ENCODE assay signal across 8 cellular contexts in genomic region chr1:146228710-146229477, GRCh38. TPM values are rescaled to one million over a fixed set of nuclear protein-coding genes. Genes with fewer than 3 reads are reported as not detected.
DNase-seq lines count a peak whose midpoint lies in the region; ATAC-seq, FAIRE-seq and TF ChIP-seq lines count a peak whose summit lies in the region.
"Not testable (repeated sequence)": the region's sequence is repeated elsewhere in the genome, so short reads cannot be mapped to it uniquely, and the experiment has no call there.

Gene NOTCH2NLA, minus strand, starts transcription at chr1:146229021. Its CDS starts 39,684 bp downstream, at chr1:146189337.

- TF ChIP-seq CTCF in CD8-positive, alpha-beta T cell (IDR thresholded peaks at IDR 0.05); HL-60 (IDR thresholded peaks at IDR 0.05; ENCODE audit: insufficient read depth, low read length); H1 (IDR thresholded peaks at IDR 0.05; ENCODE audit: control extremely low read depth in 1 of 3, insufficient read depth in 1 of 3, low read depth in 1 of 3, low read length in 3 of 3); psoas muscle (IDR thresholded peaks at IDR 0.05): not testable (repeated sequence)

- not testable (repeated sequence) for H3K4me1 ChIP-seq in CD8-positive, alpha-beta T cell (ENCODE audit: insufficient read depth, low read length); H1 (replicated peaks in 1 of 4; ENCODE audit: control insufficient read depth in 3 of 4, insufficient read depth in 4 of 4, low read length in 3 of 4); psoas muscle

- H3K4me2 ChIP-seq in H1 (ENCODE audit: insufficient read depth in 1 of 2, low read depth in 2 of 2, low read length in 2 of 2), result peak within 1 kb of the TSS; percentile 28 to 45; a peak in 3 of 4 replicates

- not testable (repeated sequence) for H3K23ac ChIP-seq in H1 (ENCODE audit: insufficient read length)

- H3K4me1 Mint-ChIP-seq in CD8-positive, alpha-beta T cell (ENCODE audit: low read depth); stimulated activated naive CD8-positive, alpha-beta T cell treated with anti-CD3 and anti-CD28 coated beads, Interleukin-15, amount 100 ng/mL, for 72 hours: not testable (repeated sequence)

- H2BK20ac ChIP-seq in H1 (ENCODE audit: low read length), result not testable (repeated sequence)

- not testable (repeated sequence) for H4K91ac ChIP-seq in H1 (replicated peaks; ENCODE audit: insufficient read length, low read length)

- 0% methylated on average over 13 of the region's 72 CpGs; no CpG with 5 or more reads in 1 of the 2 experiments for WGBS in H1 (ENCODE audit: extremely low coverage in 1 of 2, insufficient coverage in 1 of 2, insufficient read length in 1 of 2, insufficient replicate concordance in 2 of 2, low coverage in 1 of 2, low lambda C conversion rate in 2 of 2, missing lambda C conversion rate in 1 of 2), 2 experiments
- WGBS in psoas muscle, 3 donors, result 0 to 2% methylated on average over 2 to 22 of the region's 72 CpGs; no CpG with 5 or more reads in 1 of the 3 donors

- not testable (repeated sequence) for H3K9me3 ChIP-seq in CD8-positive, alpha-beta T cell (ENCODE audit: low read length); H1 (ENCODE audit: insufficient read depth in 2 of 2, low read depth in 1 of 2, low read length in 1 of 2); psoas muscle

- H3K9ac ChIP-seq in H1 (replicated peaks in 1 of 4; ENCODE audit: extremely low read depth in 1 of 4, low read depth in 3 of 4, low read length in 3 of 4), result peak within 1 kb of the TSS in 1 of 4 experiments; percentile 49; a peak in 1 of 7 replicates

- not testable (repeated sequence) for H2BK5ac ChIP-seq in H1 (ENCODE audit: low read depth, low read length)

- not testable (repeated sequence) for H3K36me3 Mint-ChIP-seq in CD8-positive, alpha-beta T cell

- not testable (repeated sequence) for H3K4ac ChIP-seq in H1 (replicated peaks; ENCODE audit: insufficient read length, low read depth, low read length)

- H3K27me3 Mint-ChIP-seq in CD8-positive, alpha-beta T cell (ENCODE audit: low read depth); stimulated activated naive CD8-positive, alpha-beta T cell treated with anti-CD3 and anti-CD28 coated beads, Interleukin-15, amount 100 ng/mL, for 72 hours: not testable (repeated sequence)

- POLR2A ChIA-PET in CD8-positive, alpha-beta T cell (lab: Charles Lee); H1 (lab: Charles Lee; ENCODE audit: partially characterized antibody): not testable (repeated sequence)

- TF ChIP-seq POLR2A in H1 (IDR thresholded peaks at IDR 0.05; ENCODE audit: control extremely low read depth in 1 of 2, low read depth in 2 of 2, low read length in 2 of 2), result not testable (repeated sequence)

- H4K8ac ChIP-seq in H1 (ENCODE audit: extremely low read depth, insufficient read depth, low read length), result not testable (repeated sequence)

- not testable (repeated sequence) for H3K14ac ChIP-seq in H1 (ENCODE audit: insufficient read length)

- not testable (repeated sequence) for H4K5ac ChIP-seq in H1 (ENCODE audit: insufficient read length, low read depth, low read length)

- H3K4me3 ChIP-seq in CD8-positive, alpha-beta T cell (ENCODE audit: low read depth, low read length), result not testable (repeated sequence)
- H3K4me3 ChIP-seq in HL-60 (replicated peaks; ENCODE audit: insufficient read depth, low read length), result peak within 1 kb of the TSS; percentile 49
- H3K4me3 ChIP-seq in H1 (ENCODE audit: extremely low read depth in 1 of 4, insufficient read depth in 2 of 4, low read depth in 3 of 4, low read length in 4 of 4), result peak within 1 kb of the TSS in 3 of 4 experiments; percentile 24 to 58 (median 56); a peak in 6 of 8 replicates
- peak within 1 kb of the TSS; percentile 70 for H3K4me3 ChIP-seq in psoas muscle

- CTCF ChIA-PET in CD8-positive, alpha-beta T cell (lab: Charles Lee); H1 (lab: Charles Lee; ENCODE audit: partially characterized antibody): not testable (repeated sequence)

- H2AK5ac ChIP-seq in H1 (ENCODE audit: low read depth, low read length), result not testable (repeated sequence)

- not testable (repeated sequence) for H3K36me3 ChIP-seq in CD8-positive, alpha-beta T cell (ENCODE audit: insufficient read depth, low read length); H1 (ENCODE audit: control insufficient read depth in 2 of 4, insufficient read depth in 4 of 4, low read length in 3 of 4); psoas muscle (ENCODE audit: insufficient read depth in 1 of 2, low read depth in 1 of 2)

- not testable (repeated sequence) for H3K56ac ChIP-seq in H1 (replicated peaks; ENCODE audit: insufficient read length, low read depth, low read length)

- H2BK15ac ChIP-seq in H1 (ENCODE audit: low read length), result not testable (repeated sequence)

- intact Hi-C loops in CD8-positive, alpha-beta T cell (cut with DNase I, micrococcal nuclease); left colon (cut with DNase I, micrococcal nuclease); psoas muscle (cut with DNase I): not testable (repeated sequence)

- H3K27ac Mint-ChIP-seq in CD8-positive, alpha-beta T cell, result peak within 1 kb of the TSS; percentile 62
- H3K27ac Mint-ChIP-seq in stimulated activated naive CD8-positive, alpha-beta T cell treated with anti-CD3 and anti-CD28 coated beads, Interleukin-15, amount 100 ng/mL, for 72 hours, result peak within 1 kb of the TSS; percentile 57 to 63

- not testable (repeated sequence) for H4K20me1 ChIP-seq in H1 (replicated peaks in 1 of 2; ENCODE audit: control insufficient read depth in 1 of 2, insufficient read depth in 2 of 2, low read length in 2 of 2)

- not testable (repeated sequence) for H3K23me2 ChIP-seq in H1 (ENCODE audit: low read depth, low read length)

- not testable (repeated sequence) for FAIRE-seq in H1 (lab: Jason Lieb, UNC)

- H3K27ac ChIP-seq in CD8-positive, alpha-beta T cell (ENCODE audit: low read depth, low read length); H1 (ENCODE audit: low read depth, low read length): not testable (repeated sequence)
- H3K27ac ChIP-seq in HL-60 (replicated peaks) (peak within 1 kb of the TSS; percentile 57), psoas muscle (peak within 1 kb of the TSS; percentile 86)

- peak; percentile 73 for ATAC-seq in CD8-positive, alpha-beta T cell
- ATAC-seq in left colon (peak; percentile 75), psoas muscle (peak; percentile 56 to 80 (median 74))
- ATAC-seq in stimulated activated naive CD8-positive, alpha-beta T cell treated with anti-CD3 and anti-CD28 coated beads, Interleukin-15, amount 100 ng/mL, for 72 hours, result peak; percentile 76

- not testable (repeated sequence) for H3K79me2 ChIP-seq in H1 (ENCODE audit: control insufficient read depth in 1 of 2, insufficient read depth in 2 of 2, low read length in 2 of 2)

- not testable (repeated sequence) for H3K27me3 ChIP-seq in CD8-positive, alpha-beta T cell (ENCODE audit: insufficient read depth, low read length); HL-60 (ENCODE audit: insufficient read depth, poor library complexity, severe bottlenecking); H1 (replicated peaks in 1 of 4; ENCODE audit: control insufficient read depth in 3 of 4, extremely low read depth in 1 of 4, insufficient read depth in 3 of 4, low read length in 3 of 4); psoas muscle (ENCODE audit: insufficient read depth in 3 of 3, low read length in 2 of 3)

- H3K79me1 ChIP-seq in H1 (ENCODE audit: low read depth, low read length), result not testable (repeated sequence)

- not testable (repeated sequence) for H2BK120ac ChIP-seq in H1 (replicated peaks; ENCODE audit: low read depth, low read length)

- TF ChIP-seq EP300 in H1 (IDR thresholded peaks at IDR 0.05; ENCODE audit: borderline replicate concordance in 1 of 2, low read depth in 2 of 2, low read length in 2 of 2), result not testable (repeated sequence)

- not testable (repeated sequence) for H2AFZ ChIP-seq in H1 (ENCODE audit: low read length)

- H3K18ac ChIP-seq in H1 (ENCODE audit: extremely low read depth, low read length), result not testable (repeated sequence)

- H3K9me3 Mint-ChIP-seq in CD8-positive, alpha-beta T cell; stimulated activated naive CD8-positive, alpha-beta T cell treated with anti-CD3 and anti-CD28 coated beads, Interleukin-15, amount 100 ng/mL, for 72 hours: not testable (repeated sequence)

- DNase-seq in CD8-positive, alpha-beta T cell, result peak; percentile 5 to 78 (median 33)
- peak in 1 of 2 experiments; percentile 1 for DNase-seq in HL-60 (ENCODE audit: low read depth in 1 of 2, low spot score in 1 of 2)
- DNase-seq in T-helper 2 cell, result peak; percentile 0 to 61 (median 37)
- peak; percentile 12 for DNase-seq in activated T-helper 9 cell treated with anti-CD3 and anti-CD28 coated beads, Interleukin-2, amount 50 U/mL, for 16 hours (ENCODE audit: low read depth)
- peak in 1 of 2 experiments; percentile 85 for DNase-seq in H1 (ENCODE audit: low read depth in 1 of 2, low spot score in 2 of 2)
- peak; percentile 27 to 38 for DNase-seq in left colon
- DNase-seq in psoas muscle, result peak; percentile 35 to 64
- peak; percentile 60 to 77 for DNase-seq in stimulated activated naive CD8-positive, alpha-beta T cell treated with anti-CD3 and anti-CD28 coated beads, Interleukin-15, amount 100 ng/mL, for 72 hours

- not testable (repeated sequence) for H2BK12ac ChIP-seq in H1 (ENCODE audit: low read depth, low read length)

- peak within 1 kb of the TSS; percentile 87 for H3K4me3 Mint-ChIP-seq in CD8-positive, alpha-beta T cell
- H3K4me3 Mint-ChIP-seq in stimulated activated naive CD8-positive, alpha-beta T cell treated with anti-CD3 and anti-CD28 coated beads, Interleukin-15, amount 100 ng/mL, for 72 hours, result peak within 1 kb of the TSS; percentile 80 to 82

- TF ChIP-seq RAD21 in H1 (IDR thresholded peaks at IDR 0.05 in 1 of 2, conservative IDR thresholded peaks at IDR 0.05 in 1 of 2; ENCODE audit: low read depth in 2 of 2, low read length in 2 of 2), result not testable (repeated sequence)

RNA-seq across cellular contexts. Expression of gene NOTCH2NLA, which starts in this region (rescaled TPM):
- total RNA-seq in CD8-positive, alpha-beta T cell, result 10 to 100 TPM; 18.3 to 21.6 TPM
- total RNA-seq in H1 (2021; fragmentation: NEBNext Ultra II Directional; extraction: Animal tissue kit (Norgen Biotek cat#: 25700)), result 6.2 and 6.9 TPM in 2 replicates
- polyA plus RNA-seq in H1 (2011; rRNA removed) (3.9 and 4.1 TPM in 2 replicates), psoas muscle (10 to 100 TPM in 2 of 3 donors, 1 to 10 TPM in 1; 7.9 to 43.7 (median 10.6) TPM)
- polyA plus RNA-seq in H1 (2011; cell fraction: cytosol; rRNA removed), result 4.9 TPM
- polyA plus RNA-seq in H1 (2011; cell fraction: nucleus; rRNA removed), result 11.5 TPM
- 2.5 to 4.1 TPM (median 3.3 TPM) in 4 replicates for polyA plus RNA-seq in H1 (2012, experiment 1 of 2)
- 1.1 TPM for polyA plus RNA-seq in H1 (2012, experiment 2 of 2)
- polyA plus RNA-seq in H1 (2013, experiment 1 of 2), result 2.3 TPM
- 2.2 TPM for polyA plus RNA-seq in H1 (2013, experiment 2 of 2)
- polyA minus RNA-seq in H1 (2011; rRNA and poly(A)+ RNA removed), result 40.8 and 47.6 TPM in 2 replicates
- 7.7 TPM for polyA minus RNA-seq in H1 (2011; cell fraction: cytosol; rRNA and poly(A)+ RNA removed)
- polyA minus RNA-seq in H1 (2011; cell fraction: nucleus; rRNA and poly(A)+ RNA removed), result 67.7 TPM
- total RNA-seq in left colon (10 to 100 TPM; 32.4 to 36.1 TPM), psoas muscle (10 to 100 TPM in 3 of 4 donors, 1 to 10 TPM in 1; 9.8 to 22.6 (median 10.6) TPM)
